ENCODE assay signal across 8 cellular contexts in the genomic region with DNA sequence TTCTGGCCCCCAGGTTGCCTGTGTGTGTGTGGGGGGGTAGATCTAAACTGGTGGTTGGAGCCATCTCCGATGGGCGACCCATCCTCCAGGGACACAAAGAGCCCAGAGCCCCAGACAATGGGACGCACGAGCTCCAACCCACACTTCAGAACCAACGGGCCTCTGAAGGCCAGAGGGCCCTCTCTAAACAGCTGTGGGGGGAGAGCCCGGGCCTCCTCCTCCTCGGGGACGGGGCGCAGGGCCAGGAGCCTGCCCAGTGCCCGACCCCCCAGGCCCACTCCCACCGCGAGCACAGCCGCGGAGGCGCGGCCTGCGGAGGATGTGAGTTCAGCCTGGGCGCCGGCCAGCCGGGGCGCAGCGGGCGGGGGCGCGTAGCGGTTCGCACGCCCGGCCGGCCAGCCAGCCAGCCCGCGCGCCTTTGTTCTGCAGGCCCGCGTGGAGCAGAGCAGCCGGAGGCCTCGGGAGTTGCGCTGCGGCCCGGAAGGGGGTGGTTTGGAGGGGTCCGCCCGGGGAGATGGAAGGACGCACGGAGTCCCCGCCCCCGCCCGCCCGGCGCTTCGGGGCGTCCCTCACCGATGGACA. TPM values are rescaled to one million over a fixed set of nuclear protein-coding genes. Genes with fewer than 3 reads are reported as not detected.
A peak's percentile ranks its signal among the peaks of the same experiment; 100 is the strongest.
DNase-seq lines count a peak whose midpoint lies in the region; ATAC-seq, FAIRE-seq and TF ChIP-seq lines count a peak whose summit lies in the region.

No MANE protein-coding gene starts in this region.

- H3K4me1 ChIP-seq in A549: peaks cover 52% of the 10 kb centered on the region
- peaks cover 16% of the 10 kb centered on the region for H3K4me1 ChIP-seq in HEK293 (ENCODE audit: control insufficient read depth, insufficient read depth, low read length)
- peaks cover 8% of the 10 kb centered on the region for H3K4me1 ChIP-seq in thymus (ENCODE audit: control insufficient read depth, insufficient read depth, low read length)

- H3K4me2 ChIP-seq in A549: peak overlapping the region; percentile 93

- peaks cover 18% of the 10 kb centered on the region for H3K27me3 ChIP-seq in thymus (ENCODE audit: control insufficient read depth, insufficient read depth)

- H3K27ac ChIP-seq in A549: peak overlapping the region; percentile 98 to 100
- H3K27ac ChIP-seq in HEK293 (ENCODE audit: extremely low read depth, low read depth, low read length): peak overlapping the region; percentile 93
- H3K27ac ChIP-seq in thymus (ENCODE audit: low read depth): peak overlapping the region; percentile 74

- POLR2A ChIA-PET in A549 (lab: Yijun Ruan, JAX) (interaction anchor here (1.0 to 1.3 kb wide), 5 partner anchors 9 to 27 kb away, joined by 3 to 11 read pairs (median 8); partner anchors contain the start of genes EMD and RPL10), HEK293 (lab: Yijun Ruan, JAX) (interaction anchor here (0.8 to 4.3 kb wide), 28 partner anchors 8 to 576 kb away, joined by 3 to 48 read pairs (median 8); partner anchors contain the start of genes DNASE1L1, EMD, HCFC1 and IDH3G)

- H3K9me3 ChIP-seq in A549: no peaks in the 10 kb centered on the region
- H3K9me3 ChIP-seq in HEK293 (ENCODE audit: control insufficient read depth, insufficient read depth, low read depth, low read length): no peaks in the 10 kb centered on the region
- no peaks in the 10 kb centered on the region for H3K9me3 ChIP-seq in thymus (ENCODE audit: control insufficient read depth)

- CTCF ChIA-PET in A549 (lab: Yijun Ruan, JAX) (interaction anchor here (1.0 to 1.8 kb wide), 2 partner anchors 21 to 27 kb away, joined by 3 to 4 read pairs; partner anchors contain the start of gene RPL10), HEK293 (lab: Yijun Ruan, JAX) (no interaction called here)

- peak overlapping the region; percentile 98 for H3K4me3 ChIP-seq in A549
- H3K4me3 ChIP-seq in HEK293 (ENCODE audit: low read depth, low read length): peak overlapping the region; percentile 68
- peak overlapping the region; percentile 76 for H3K4me3 ChIP-seq in astrocyte of the cerebellum (ENCODE audit: low read depth, low read length)
- peak overlapping the region; percentile 63 for H3K4me3 ChIP-seq in thymus (ENCODE audit: low read length)

- TF ChIP-seq POLR2A in A549 (IDR thresholded peaks at IDR 0.05; ENCODE audit: low read length): no peak

- H3K36me3 ChIP-seq in HEK293 (ENCODE audit: control insufficient read depth in 2 of 2, insufficient read depth in 1 of 2, low read length in 2 of 2): peaks cover 0 to 44% of the 10 kb centered on the region in 2 experiments; a peak in 1 of 3 replicates
- H3K36me3 ChIP-seq in thymus (ENCODE audit: control insufficient read depth, insufficient read depth): peaks cover 23% of the 10 kb centered on the region

- ATAC-seq in A549 (no peak), HG03460 (IDR thresholded peaks at IDR 0.05; ENCODE audit: unreplicated experiment) (no peak), HG03469 (IDR thresholded peaks at IDR 0.05; ENCODE audit: unreplicated experiment) (no peak)

- no peak for TF ChIP-seq EP300 in A549 (IDR thresholded peaks at IDR 0.05)

- in situ Hi-C loops in astrocyte of the cerebellum (cut with HindIII; ENCODE audit: low sequenced_read_pairs): no loop called here

- FAIRE-seq in A549 (lab: Jason Lieb, UNC): no peak

- TF ChIP-seq RAD21 in A549 (conservative IDR thresholded peaks at IDR 0.05 in 1 of 2, IDR thresholded peaks at IDR 0.05 in 1 of 2): no peak

- DNase-seq in A549 (ENCODE audit: low read depth in 1 of 2, low spot score in 1 of 2) (no peak), astrocyte of the cerebellum (ENCODE audit: low read depth) (no peak), left kidney (ENCODE audit: low read depth, low spot score) (peak; percentile 53), superior temporal gyrus (ENCODE audit: extremely low spot score) (no peak)

- WGBS in A549 (ENCODE audit: missing lambda C conversion rate): 0% methylated on average over 2 of the region's 52 CpGs
- under 1% methylated on average over 52 of the region's 52 CpGs for WGBS in thymus

- no peak for TF ChIP-seq CTCF in A549 (IDR thresholded peaks at IDR 0.05)
- no peak for TF ChIP-seq CTCF in HEK293 (tag by site-specific recombination; IDR thresholded peaks at IDR 0.05)
- TF ChIP-seq CTCF in astrocyte of the cerebellum (IDR thresholded peaks at IDR 0.05; ENCODE audit: low read depth, low read length, missing control alignments): no peak

TF ChIP-seq in A549, 52 proteins besides CTCF, POLR2A, EP300 and RAD21 (continues in another document):
- TF ChIP-seq POLR2AphosphoS2 (conservative IDR thresholded peaks at IDR 0.05; ENCODE audit: low read length): no peak
- TF ChIP-seq HDAC2 (IDR thresholded peaks at IDR 0.05): no peak
- no peak for TF ChIP-seq MAFK (IDR thresholded peaks at IDR 0.05; ENCODE audit: partially characterized antibody)
- no peak for TF ChIP-seq RARB (CRISPR knock-in tag; IDR thresholded peaks at IDR 0.05)
- no peak for TF ChIP-seq HOXA7 (CRISPR knock-in tag; IDR thresholded peaks at IDR 0.05)
- TF ChIP-seq RNF2 (IDR thresholded peaks at IDR 0.05; ENCODE audit: borderline replicate concordance, low read depth): no peak
- TF ChIP-seq NR3C1 (IDR thresholded peaks at IDR 0.05): no peak

TF ChIP-seq in HEK293, 187 proteins besides CTCF, POLR2A, EP300 and RAD21:
- TF ChIP-seq HOXD13 (CRISPR knock-in tag; IDR thresholded peaks at IDR 0.05; ENCODE audit: borderline replicate concordance) (no peak), ZNF2 (tag by site-specific recombination; IDR thresholded peaks at IDR 0.05) (no peak), ZNF510 (tag by site-specific recombination; IDR thresholded peaks at IDR 0.05; ENCODE audit: insufficient replicate concordance) (no peak), ZNF785 (tag by site-specific recombination; IDR thresholded peaks at IDR 0.05) (no peak), SP2 (tag by site-specific recombination; IDR thresholded peaks at IDR 0.05) (no peak), ZNF585B (tag by site-specific recombination; IDR thresholded peaks at IDR 0.05) (no peak), KLF9 (tag by site-specific recombination; IDR thresholded peaks at IDR 0.05; ENCODE audit: low read depth) (0 out of 2 replicates have a peak, but pooled peaks have one; percentile 18), ZNF776 (tag by site-specific recombination; IDR thresholded peaks at IDR 0.05; ENCODE audit: borderline replicate concordance) (no peak), ZNF677 (tag by site-specific recombination; IDR thresholded peaks at IDR 0.05) (0 out of 2 replicates have a peak, but pooled peaks have one; percentile 1), ZNF600 (tag by site-specific recombination; IDR thresholded peaks at IDR 0.05) (no peak), KLF10 (tag by site-specific recombination; IDR thresholded peaks at IDR 0.05) (peak; percentile 12; the same call in 1 of the 2 replicates), ZNF341 (tag by site-specific recombination; IDR thresholded peaks at IDR 0.05; ENCODE audit: low read depth) (peak; percentile 80)

RNA-seq across cellular contexts. Expression of gene FLNA, which starts 4.0 kb away (rescaled TPM):
- polyA plus RNA-seq in A549 (2011; rRNA removed) (303 and 351 TPM in 2 replicates), A549 (2017; fragmentation: RNase III; extraction: RNeasy Plus Mini Kit Qiagen cat#74134 plus additional on column Dnase treatment) (1,116 to 1,252 TPM (median 1,118 TPM) in 3 replicates), thymus (412 TPM)
- polyA plus RNA-seq in A549 (2012; cell fraction: cytosol; rRNA removed): 552 and 728 TPM in 2 replicates
- 3,208 and 3,689 TPM in 2 replicates for polyA plus RNA-seq in A549 (2012; cell fraction: nucleus; rRNA removed)
- 1,164 and 1,868 TPM in 2 replicates for polyA minus RNA-seq in A549 (2011; rRNA and poly(A)+ RNA removed)

RNA-seq across cellular contexts. Expression of gene EMD, which starts 8.7 kb away (rescaled TPM):
- polyA plus RNA-seq in A549 (2011; rRNA removed) (34.6 and 40.7 TPM in 2 replicates), A549 (2017; fragmentation: RNase III; extraction: RNeasy Plus Mini Kit Qiagen cat#74134 plus additional on column Dnase treatment) (126 to 131 TPM (median 130 TPM) in 3 replicates), thymus (110 TPM)
- polyA plus RNA-seq in A549 (2012; cell fraction: cytosol; rRNA removed): 69.1 and 94.4 TPM in 2 replicates
- 86.5 and 123 TPM in 2 replicates for polyA plus RNA-seq in A549 (2012; cell fraction: nucleus; rRNA removed)
- 44.1 and 55.6 TPM in 2 replicates for polyA minus RNA-seq in A549 (2011; rRNA and poly(A)+ RNA removed)

RNA-seq across cellular contexts. Expression of gene RPL10, which starts 27.8 kb away (rescaled TPM):
- polyA plus RNA-seq in A549 (2011; rRNA removed) (3,216 and 3,468 TPM in 2 replicates), A549 (2017; fragmentation: RNase III; extraction: RNeasy Plus Mini Kit Qiagen cat#74134 plus additional on column Dnase treatment) (4,594 to 4,829 TPM (median 4,804 TPM) in 3 replicates), thymus (5,714 TPM)
- 4,988 and 5,624 TPM in 2 replicates for polyA plus RNA-seq in A549 (2012; cell fraction: cytosol; rRNA removed)
- 3,974 and 5,274 TPM in 2 replicates for polyA plus RNA-seq in A549 (2012; cell fraction: nucleus; rRNA removed)
- polyA minus RNA-seq in A549 (2011; rRNA and poly(A)+ RNA removed): 1,628 and 1,978 TPM in 2 replicates

RNA-seq across cellular contexts. Expression of gene DNASE1L1, which starts 38.7 kb away (rescaled TPM):
- polyA plus RNA-seq in A549 (2011; rRNA removed) (14.3 and 21.6 TPM in 2 replicates), A549 (2017; fragmentation: RNase III; extraction: RNeasy Plus Mini Kit Qiagen cat#74134 plus additional on column Dnase treatment) (20.9 to 24.5 TPM (median 24.4 TPM) in 3 replicates), thymus (23.0 TPM)
- polyA plus RNA-seq in A549 (2012; cell fraction: cytosol; rRNA removed): 16.3 and 23.8 TPM in 2 replicates
- polyA plus RNA-seq in A549 (2012; cell fraction: nucleus; rRNA removed): 38.6 and 39.1 TPM in 2 replicates
- polyA minus RNA-seq in A549 (2011; rRNA and poly(A)+ RNA removed): 15.2 and 23.5 TPM in 2 replicates

RNA-seq across cellular contexts. Expression of gene TAFAZZIN, which starts 40.9 kb away (rescaled TPM):
- polyA plus RNA-seq in A549 (2011; rRNA removed) (32.6 and 36.9 TPM in 2 replicates), A549 (2017; fragmentation: RNase III; extraction: RNeasy Plus Mini Kit Qiagen cat#74134 plus additional on column Dnase treatment) (25.7 to 36.3 TPM (median 34.4 TPM) in 3 replicates), thymus (111 TPM)
- polyA plus RNA-seq in A549 (2012; cell fraction: cytosol; rRNA removed): 35.6 and 45.5 TPM in 2 replicates
- polyA plus RNA-seq in A549 (2012; cell fraction: nucleus; rRNA removed): 150 and 154 TPM in 2 replicates
- 28.0 and 35.3 TPM in 2 replicates for polyA minus RNA-seq in A549 (2011; rRNA and poly(A)+ RNA removed)
